In genomic region chr12:131345521-131346436, GRCh38 we compare ENCODE assay signal across 34 cellular contexts.
DNase-seq lines count a peak whose midpoint lies in the region; ATAC-seq, FAIRE-seq and TF ChIP-seq lines count a peak whose summit lies in the region.
"Had no signal": no experiment of that assay in that cellular context is flagged by ENCODE, and none has a peak within 500 bp of the region (broad histone marks: within the 10 kb centered on the region; RNA-seq: fewer than 3 reads in every experiment).

No MANE protein-coding gene starts in this region.

- H2AFZ ChIP-seq in neuronal stem cell (ENCODE audit: low read length) = no peak overlapping the region

- H3K4me1 ChIP-seq in neuronal stem cell (ENCODE audit: control insufficient read depth in 2 of 2, insufficient read depth in 1 of 2, low read depth in 1 of 2, low read length in 2 of 2) (peaks cover 5 to 30% of the 10 kb centered on the region in 2 donors), breast epithelium (no peaks in the 10 kb centered on the region)
- H3K4me1 ChIP-seq: left ventricle myocardium inferior, psoas muscle had no signal

- intact Hi-C loops in left ventricle myocardium superior (cut with micrococcal nuclease) = no loop called here
- intact Hi-C loops in cardiac septum (cut with DNase I) = no loop called here
- intact Hi-C loops in breast epithelium (cut with DNase I; ENCODE audit: low total_unique reads) = no loop called here

- H3K23ac ChIP-seq in neuronal stem cell (ENCODE audit: low read depth, low read length, poor library complexity) = no peak overlapping the region

- no peak overlapping the region for H2BK15ac ChIP-seq in neuronal stem cell (ENCODE audit: low read length)

- H3K27me3 ChIP-seq in neuronal stem cell (ENCODE audit: control insufficient read depth in 3 of 3, insufficient read depth in 3 of 3, low read depth in 1 of 3, low read length in 3 of 3) (peaks cover 0 to 3% (median 0%) of the 10 kb centered on the region in 3 experiments), breast epithelium (peaks cover 0 to 25% of the 10 kb centered on the region in 2 donors)

- H3K18ac ChIP-seq in neuronal stem cell (ENCODE audit: low read length) = peak overlapping the region; percentile 69

- H4K8ac ChIP-seq in neuronal stem cell (ENCODE audit: low read depth, low read length) = no peak overlapping the region

- TF ChIP-seq POLR2A in breast epithelium (IDR thresholded peaks at IDR 0.05) = no peak

- peak overlapping the region; percentile 90 for H2AK5ac ChIP-seq in neuronal stem cell (ENCODE audit: low read depth, low read length)

- no peak overlapping the region for H3K4me2 ChIP-seq in neuronal stem cell (ENCODE audit: insufficient read depth, low read length, poor library complexity, severe bottlenecking)

- H2BK12ac ChIP-seq in neuronal stem cell (ENCODE audit: low read length) = no peak overlapping the region

- H3K14ac ChIP-seq in neuronal stem cell (ENCODE audit: low read length) = peak overlapping the region; percentile 90

- H3K27ac ChIP-seq in neuronal stem cell (replicated peaks; ENCODE audit: low read length) = no peak overlapping the region
- no peak overlapping the region for H3K27ac ChIP-seq in breast epithelium
- H3K27ac ChIP-seq: epithelial cell of prostate, left ventricle myocardium inferior, psoas muscle had no signal

- no peak overlapping the region for H4K91ac ChIP-seq in neuronal stem cell (ENCODE audit: low read depth, low read length, poor library complexity)

- ATAC-seq in left ventricle myocardium superior (peak; percentile 44), GM18502 (IDR thresholded peaks at IDR 0.05; ENCODE audit: poor library complexity, unreplicated experiment) (no peak)
- ATAC-seq: activated naive CD4-positive, alpha-beta T cell treated with anti-CD3 and anti-CD28 coated beads, Interleukin-2, amount 50 U/mL, for 72 hours; CD8-positive, alpha-beta T cell; PC-3; psoas muscle; stimulated activated naive B cell treated with anti-CD40 and anti-IgM and Interleukin-4, amounts not matched to agents 10 μg/mL and 1 μg/mL and 100 μg/mL, for 72 hours; T-helper 17 cell had no signal

- peak overlapping the region; percentile 32 for H3K9ac ChIP-seq in neuronal stem cell (ENCODE audit: low read depth, low read length, poor library complexity)

- peak overlapping the region; percentile 71 for H2BK5ac ChIP-seq in neuronal stem cell (ENCODE audit: low read length)

- H3K79me1 ChIP-seq in neuronal stem cell (ENCODE audit: low read depth, low read length) = peaks cover 2% of the 10 kb centered on the region

- TF ChIP-seq CTCF in breast epithelium (IDR thresholded peaks at IDR 0.05) = no peak

- FAIRE-seq in frontal cortex (lab: Jason Lieb, UNC) = no peak
- FAIRE-seq: bronchial epithelial cell, colon had no signal

- no peak overlapping the region for H2BK120ac ChIP-seq in neuronal stem cell (ENCODE audit: low read depth, low read length)

- H3K4me3 ChIP-seq in neuronal stem cell (ENCODE audit: low read length in 2 of 2) (peak overlapping the region in 1 of 2 donors; percentile 3), breast epithelium (no peak overlapping the region)
- H3K4me3 ChIP-seq: left ventricle myocardium inferior, psoas muscle had no signal

- H3K36me3 ChIP-seq in neuronal stem cell (replicated peaks in 1 of 2; ENCODE audit: control insufficient read depth in 2 of 2, insufficient read depth in 2 of 2, low read length in 2 of 2) = no peaks in the 10 kb centered on the region
- no peaks in the 10 kb centered on the region for H3K36me3 ChIP-seq in breast epithelium
- H3K36me3 ChIP-seq: left ventricle myocardium inferior had no signal

- H3K9me3 ChIP-seq in neuronal stem cell (replicated peaks in 1 of 2; ENCODE audit: control insufficient read depth in 2 of 2, insufficient read depth in 1 of 2, low read depth in 1 of 2, low read length in 2 of 2) = no peaks in the 10 kb centered on the region
- H3K9me3 ChIP-seq in breast epithelium = no peaks in the 10 kb centered on the region
- H3K9me3 ChIP-seq: left ventricle myocardium inferior, psoas muscle had no signal

- H3K4ac ChIP-seq in neuronal stem cell (ENCODE audit: low read length) = no peak overlapping the region

- DNase-seq in left ventricle myocardium superior (no peak), cardiac septum (ENCODE audit: low spot score) (no peak), RPMI8226 (peak; percentile 6), neuronal stem cell (ENCODE audit: low spot score) (no peak), breast epithelium (ENCODE audit: low spot score in 2 of 2) (no peak), frontal cortex (ENCODE audit: low spot score in 2 of 2) (no peak)
- DNase-seq: activated CD4-positive, alpha-beta memory T cell treated with anti-CD3 and anti-CD28 coated beads, Interleukin-2, amount 10 ng/mL, durations not matched to agents 7 days and 5 days; activated CD4-positive, CD25-positive, alpha-beta regulatory T cell treated with anti-CD3 and anti-CD28 coated beads, Interleukin-2, amount 50 U/mL, for 72 hours; activated T-cell treated with anti-CD3 and anti-CD28 coated beads for 4 hours; amygdala; effector CD8-positive, alpha-beta T cell; GOT3; KG1; left ventricle myocardium inferior; NCI-H1417; NCI-H2081; NCI-H2227 treated with DMSO at 0.1 percent for 48 hours; NCI-H526; NK-92 treated with Interleukin-12 subunit alpha and Interleukin-12 subunit beta, amount 100 ng/mL, for 24 hours; occipital lobe; PC-3; psoas muscle; SHP77; stimulated activated CD4-positive, alpha-beta T cell treated with anti-CD3 and anti-CD28 coated beads, Interleukin-15, amount 100 ng/mL, for 24 hours; stimulated activated CD4-positive, alpha-beta T cell treated with anti-CD3 and anti-CD28 coated beads, Interleukin-4, amount 100 ng/mL, for 4 hours; stimulated activated naive B cell treated with anti-CD40 and anti-IgM and Interleukin-4, amounts not matched to agents 10 μg/mL and 1 μg/mL and 100 μg/mL, for 72 hours; substantia nigra; T-helper 17 cell had no signal

- WGBS in neuronal stem cell (ENCODE audit: extremely low coverage in 2 of 2, insufficient read length in 2 of 2, insufficient replicate concordance in 1 of 2), 2 donors = no CpG with 5 or more reads among the region's 19 CpGs
